Comparison of ENCODE assay signal across 22 cellular contexts in genomic region chr21:46429754-46430681, GRCh38. TPM values are rescaled to one million over a fixed set of nuclear protein-coding genes. Genes with fewer than 3 reads are reported as not detected.
DNase-seq lines count a peak whose midpoint lies in the region; ATAC-seq, FAIRE-seq and TF ChIP-seq lines count a peak whose summit lies in the region.
"Had no signal": no experiment of that assay in that cellular context is flagged by ENCODE, and none has a peak within 500 bp of the region (broad histone marks: within the 10 kb centered on the region; RNA-seq: fewer than 3 reads in every experiment).

No MANE protein-coding gene starts in this region.

- intact Hi-C loops in Right ventricle myocardium inferior (cut with DNase I) (no loop called here), left cardiac atrium (cut with DNase I) (no loop called here), kidney (cut with DNase I) (no loop called here), natural killer cell (cut with micrococcal nuclease) (loop anchor here (5.0 kb wide), 1 partner anchor 108 kb away; the partner anchor contains the start of genes C21orf58 and PCNT), vagina (cut with DNase I) (no loop called here)

- H3K9me3 ChIP-seq in kidney (ENCODE audit: control insufficient read depth in 1 of 2, low read length in 2 of 2) (no peaks in the 10 kb centered on the region), vagina (no peaks in the 10 kb centered on the region)
- H3K9me3 ChIP-seq: A549 had no signal

- TF ChIP-seq CTCF in kidney (IDR thresholded peaks at IDR 0.05; ENCODE audit: borderline replicate concordance, extremely low read depth, insufficient read depth) (no peak), natural killer cell (IDR thresholded peaks at IDR 0.05) (no peak), vagina (IDR thresholded peaks at IDR 0.05) (no peak)

- H3K27ac ChIP-seq in kidney (ENCODE audit: low read depth in 2 of 2, low read length in 2 of 2) (no peak overlapping the region), vagina (no peak overlapping the region)
- H3K27ac ChIP-seq: A549, C4-2B had no signal

- H3K36me3 ChIP-seq in kidney (ENCODE audit: control insufficient read depth in 1 of 2, insufficient read depth in 2 of 2, low read length in 2 of 2) (peaks cover 17% of the 10 kb centered on the region in 2 donors), vagina (peaks cover 0 to 67% of the 10 kb centered on the region in 2 donors)

- H3K4me3 ChIP-seq in kidney (ENCODE audit: low read length in 2 of 2) (no peak overlapping the region), vagina (no peak overlapping the region)
- H3K4me3 ChIP-seq: A549 had no signal

- FAIRE-seq in kidney (lab: Jason Lieb, UNC): no peak
- FAIRE-seq: A549, H54 had no signal

- peaks cover 52% of the 10 kb centered on the region for H3K36me3 Mint-ChIP-seq in activated T-helper 17 cell treated with anti-CD3 and anti-CD28 coated beads, Interleukin-2, amount 50 U/mL, for 72 hours (ENCODE audit: low read depth)
- H3K36me3 Mint-ChIP-seq in stimulated activated effector memory CD8-positive, alpha-beta T cell treated with anti-CD3 and anti-CD28 coated beads, Interleukin-12 subunit alpha, Interleukin-12 subunit beta, amount 100 ng/mL, for 72 hours: peaks cover 66% of the 10 kb centered on the region
- peaks cover 9% of the 10 kb centered on the region for H3K36me3 Mint-ChIP-seq in natural killer cell

- ATAC-seq in Right ventricle myocardium inferior: no peak
- ATAC-seq in left cardiac atrium: no peak
- no peak for ATAC-seq in activated T-helper 17 cell treated with anti-CD3 and anti-CD28 coated beads, Interleukin-2, amount 50 U/mL, for 72 hours (replicated peaks)
- no peak for ATAC-seq in stimulated activated effector memory CD8-positive, alpha-beta T cell treated with anti-CD3 and anti-CD28 coated beads, Interleukin-12 subunit alpha, Interleukin-12 subunit beta, amount 100 ng/mL, for 72 hours
- no peak for ATAC-seq in natural killer cell
- ATAC-seq: A549, Panc1 had no signal

- no peak overlapping the region for H3K9ac ChIP-seq in kidney (ENCODE audit: low read length in 2 of 2)

- DNase-seq in Right ventricle myocardium inferior (ENCODE audit: missing footprints): peak; percentile 40
- DNase-seq in left cardiac atrium: no peak
- peak; percentile 56 for DNase-seq in kidney
- DNase-seq in stimulated activated effector memory CD8-positive, alpha-beta T cell treated with anti-CD3 and anti-CD28 coated beads, Interleukin-12 subunit alpha, Interleukin-12 subunit beta, amount 100 ng/mL, for 72 hours (ENCODE audit: low spot score in 2 of 2): no peak
- DNase-seq in AG08395 (ENCODE audit: low spot score): no peak
- no peak for DNase-seq in natural killer cell
- no peak for DNase-seq in vagina (ENCODE audit: extremely low spot score in 2 of 2)
- DNase-seq: COR-L47, DMS153, Kasumi-1, MM.1S, NCI-H1105, NCI-H1694, NCI-H2107, NCI-H2227 treated with DMSO at 0.1 percent for 48 hours, NCI-H524, SIG-M5 had no signal

- peak overlapping the region; percentile 25 for H3K27ac Mint-ChIP-seq in activated T-helper 17 cell treated with anti-CD3 and anti-CD28 coated beads, Interleukin-2, amount 50 U/mL, for 72 hours
- H3K27ac Mint-ChIP-seq in stimulated activated effector memory CD8-positive, alpha-beta T cell treated with anti-CD3 and anti-CD28 coated beads, Interleukin-12 subunit alpha, Interleukin-12 subunit beta, amount 100 ng/mL, for 72 hours: peak overlapping the region; percentile 45
- no peak overlapping the region for H3K27ac Mint-ChIP-seq in natural killer cell

- TF ChIP-seq POLR2A in vagina (IDR thresholded peaks at IDR 0.05): no peak

- H3K4me1 ChIP-seq in kidney (ENCODE audit: control insufficient read depth in 1 of 2, insufficient read depth in 1 of 2, low read depth in 1 of 2, low read length in 2 of 2) (no peaks in the 10 kb centered on the region), vagina (no peaks in the 10 kb centered on the region)
- H3K4me1 ChIP-seq: A549 had no signal

- no peaks in the 10 kb centered on the region for H3K27me3 ChIP-seq in vagina

- H3K9me3 Mint-ChIP-seq in activated T-helper 17 cell treated with anti-CD3 and anti-CD28 coated beads, Interleukin-2, amount 50 U/mL, for 72 hours: no peaks in the 10 kb centered on the region
- no peaks in the 10 kb centered on the region for H3K9me3 Mint-ChIP-seq in stimulated activated effector memory CD8-positive, alpha-beta T cell treated with anti-CD3 and anti-CD28 coated beads, Interleukin-12 subunit alpha, Interleukin-12 subunit beta, amount 100 ng/mL, for 72 hours
- no peaks in the 10 kb centered on the region for H3K9me3 Mint-ChIP-seq in natural killer cell

- no peaks in the 10 kb centered on the region for H3K27me3 Mint-ChIP-seq in activated T-helper 17 cell treated with anti-CD3 and anti-CD28 coated beads, Interleukin-2, amount 50 U/mL, for 72 hours
- H3K27me3 Mint-ChIP-seq in natural killer cell (ENCODE audit: low read depth in 2 of 2): no peaks in the 10 kb centered on the region

- no peak overlapping the region for H3K4me3 Mint-ChIP-seq in activated T-helper 17 cell treated with anti-CD3 and anti-CD28 coated beads, Interleukin-2, amount 50 U/mL, for 72 hours
- no peak overlapping the region for H3K4me3 Mint-ChIP-seq in stimulated activated effector memory CD8-positive, alpha-beta T cell treated with anti-CD3 and anti-CD28 coated beads, Interleukin-12 subunit alpha, Interleukin-12 subunit beta, amount 100 ng/mL, for 72 hours
- H3K4me3 Mint-ChIP-seq in natural killer cell: no peak overlapping the region

- H3K4me1 Mint-ChIP-seq in activated T-helper 17 cell treated with anti-CD3 and anti-CD28 coated beads, Interleukin-2, amount 50 U/mL, for 72 hours: no peaks in the 10 kb centered on the region
- peaks cover 15% of the 10 kb centered on the region for H3K4me1 Mint-ChIP-seq in stimulated activated effector memory CD8-positive, alpha-beta T cell treated with anti-CD3 and anti-CD28 coated beads, Interleukin-12 subunit alpha, Interleukin-12 subunit beta, amount 100 ng/mL, for 72 hours
- peaks cover 8 to 27% of the 10 kb centered on the region in 2 donors for H3K4me1 Mint-ChIP-seq in natural killer cell

RNA-seq across cellular contexts. Expression of gene DIP2A, which starts 28.7 kb away (rescaled TPM):
- total RNA-seq in Right ventricle myocardium inferior: 23.9 TPM
- total RNA-seq in left cardiac atrium: 10 to 100 TPM; 27.2 to 33.0 TPM
- 10 to 100 TPM; 43.6 to 49.3 TPM for total RNA-seq in activated T-helper 17 cell treated with anti-CD3 and anti-CD28 coated beads, Interleukin-2, amount 50 U/mL, for 72 hours
- 36.5 TPM for total RNA-seq in kidney
- 8.7 TPM for polyA plus RNA-seq in kidney (ENCODE audit: insufficient read depth, low read depth, low replicate concordance)
- total RNA-seq in natural killer cell: 100 to 1,000 TPM; 166 to 308 (median 170) TPM
- total RNA-seq in vagina: 46.2 TPM

Comparison
In these comparisons a context has a peak if more than half of its experiments do, and no peak if none do; other contexts are left out.
1. DNase-seq: peak in Right ventricle myocardium inferior (single experiment) and kidney (single experiment); none in left cardiac atrium (single experiment), stimulated activated effector memory CD8-positive, alpha-beta T cell treated with anti-CD3 and anti-CD28 coated beads, Interleukin-12 subunit alpha, Interleukin-12 subunit beta, amount 100 ng/mL, for 72 hours (0 of 2), AG08395 (single experiment), natural killer cell (single experiment) and vagina (0 of 2).
2. H3K27ac Mint-ChIP-seq: peak in activated T-helper 17 cell treated with anti-CD3 and anti-CD28 coated beads, Interleukin-2, amount 50 U/mL, for 72 hours (single experiment) and stimulated activated effector memory CD8-positive, alpha-beta T cell treated with anti-CD3 and anti-CD28 coated beads, Interleukin-12 subunit alpha, Interleukin-12 subunit beta, amount 100 ng/mL, for 72 hours (single experiment); none in natural killer cell (0 of 2).